In genomic region chr3:15065550-15066007, GRCh38 we compare ENCODE assay signal across 8 cellular contexts. TPM values are rescaled to one million over a fixed set of nuclear protein-coding genes. Genes with fewer than 3 reads are reported as not detected.
DNase-seq lines count a peak whose midpoint lies in the region; TF ChIP-seq lines count a peak whose summit lies in the region.

No MANE protein-coding gene starts in this region.

- TF ChIP-seq EP300 in esophagus muscularis mucosa (IDR thresholded peaks at IDR 0.05): no peak

- TF ChIP-seq CTCF in GM12864 (IDR thresholded peaks at IDR 0.05; ENCODE audit: low read depth, low read length, missing control alignments) (no peak), RWPE1 (conservative IDR thresholded peaks at IDR 0.05; ENCODE audit: low read depth) (no peak), esophagus muscularis mucosa (IDR thresholded peaks at IDR 0.05) (no peak)

- POLR2A ChIA-PET in RWPE1 (lab: Yijun Ruan, JAX; ENCODE audit: low non-redundant PET): interaction anchor here (0.6 kb wide), 1 partner anchor 18 kb away, joined by 3 read pairs; no protein-coding TSS in a partner anchor

- peaks cover 13 to 26% (median 22%) of the 10 kb centered on the region in 4 donors for H3K4me1 ChIP-seq in esophagus muscularis mucosa
- peaks cover 12% of the 10 kb centered on the region for H3K4me1 ChIP-seq in rectal smooth muscle tissue (ENCODE audit: control insufficient read depth, insufficient read depth, low read length)

- TF ChIP-seq POLR2A in esophagus muscularis mucosa (IDR thresholded peaks at IDR 0.05; ENCODE audit: low read depth): no peak

- H3K9me3 ChIP-seq in esophagus muscularis mucosa: no peaks in the 10 kb centered on the region

- intact Hi-C loops in esophagus muscularis mucosa (cut with DNase I): no loop called here

- no peak overlapping the region for H3K9ac ChIP-seq in rectal smooth muscle tissue (ENCODE audit: low read length)

- H3K27me3 ChIP-seq in esophagus muscularis mucosa (no peaks in the 10 kb centered on the region), rectal smooth muscle tissue (ENCODE audit: control insufficient read depth, insufficient read depth, low read length) (no peaks in the 10 kb centered on the region)

- peak overlapping the region; percentile 91 for H3K4me3 ChIP-seq in GM12864 (ENCODE audit: low read depth, low read length)
- H3K4me3 ChIP-seq in esophagus muscularis mucosa: peak overlapping the region; percentile 78 to 98 (median 90)
- peak overlapping the region; percentile 98 for H3K4me3 ChIP-seq in rectal smooth muscle tissue (ENCODE audit: low read length)

- CTCF ChIA-PET in RWPE1 (lab: Yijun Ruan, JAX): interaction anchor here (0.7 kb wide), 1 partner anchor 1788 kb away, joined by 3 read pairs; no protein-coding TSS in a partner anchor

- DNase-seq in GM12864 (ENCODE audit: low read depth) (no peak), RWPE1 (ENCODE audit: low spot score) (no peak), esophagus muscularis mucosa (ENCODE audit: extremely low spot score) (no peak), NCI-H2107 (lab: John Stamatoyannopoulos, UW) (no peak), activated gamma-delta T cell (lab: John Stamatoyannopoulos, UW) (no peak), GDM1 (lab: John Stamatoyannopoulos, UW) (no peak), RKO (ENCODE audit: low spot score) (no peak)

- H3K36me3 ChIP-seq in esophagus muscularis mucosa (peaks cover 0 to 5% (median 0%) of the 10 kb centered on the region in 4 donors), rectal smooth muscle tissue (ENCODE audit: control insufficient read depth, insufficient read depth, low read length) (no peaks in the 10 kb centered on the region)

- WGBS in esophagus muscularis mucosa: 45% methylated on average over 16 of the region's 16 CpGs

- peak overlapping the region; percentile 78 for H3K27ac ChIP-seq in RWPE1
- H3K27ac ChIP-seq in esophagus muscularis mucosa (replicated peaks in 1 of 4): peak overlapping the region; percentile 82 to 87 (median 85)
- peak overlapping the region; percentile 91 for H3K27ac ChIP-seq in rectal smooth muscle tissue (ENCODE audit: low read depth, low read length)

RNA-seq across cellular contexts. Expression of gene MRPS25, which starts 0.5 kb away (rescaled TPM):
- 10 to 100 TPM; 17.6 to 32.3 (median 23.6) TPM for total RNA-seq in esophagus muscularis mucosa

RNA-seq across cellular contexts. Expression of gene RBSN, which starts 33.4 kb away (rescaled TPM):
- 10 to 100 TPM; 31.6 to 45.7 (median 39.0) TPM for total RNA-seq in esophagus muscularis mucosa
